8 cellular contexts compared by ENCODE assay signal in the genomic region with DNA sequence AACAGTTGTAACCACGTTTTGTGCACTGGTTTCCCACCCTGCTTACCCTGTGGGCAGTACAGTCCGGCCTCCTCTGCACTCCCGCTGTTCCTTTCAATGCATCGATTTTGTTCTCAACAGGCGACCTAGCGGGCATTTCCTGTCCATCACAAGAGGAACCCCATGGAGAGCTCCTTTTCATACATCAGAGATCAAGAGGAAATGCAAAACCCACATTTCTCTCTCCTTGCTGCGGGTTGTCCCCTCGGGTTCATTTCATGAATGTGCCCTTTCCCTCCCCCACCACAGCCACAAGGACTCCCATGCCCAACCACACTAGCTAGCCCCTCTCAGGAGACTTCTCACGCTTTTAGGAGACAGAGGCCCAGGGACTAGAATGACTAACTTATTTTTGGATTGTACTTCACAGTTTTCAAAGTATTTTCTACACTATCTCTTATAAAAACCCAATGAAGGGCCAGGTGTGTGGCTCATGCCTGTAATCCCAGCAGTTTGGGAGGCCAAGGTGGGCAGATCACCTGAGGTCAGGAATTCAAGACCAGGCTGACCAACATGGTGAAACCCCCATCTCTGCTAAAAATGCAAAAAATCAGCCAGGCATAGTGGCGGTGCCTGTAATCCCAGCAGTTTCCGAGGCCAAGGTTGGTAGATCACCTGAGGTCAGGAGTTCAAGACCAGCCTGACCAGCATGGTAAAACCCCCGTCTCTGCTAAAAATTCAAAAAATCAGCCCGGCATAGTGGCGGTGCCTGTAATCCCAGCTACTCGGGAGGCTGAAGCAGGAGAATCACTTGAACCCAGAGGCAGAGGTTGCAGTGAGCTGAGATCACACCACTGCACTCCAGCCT. TPM values are rescaled to one million over a fixed set of nuclear protein-coding genes. Genes with fewer than 3 reads are reported as not detected.
DNase-seq lines count a peak whose midpoint lies in the region; ATAC-seq, FAIRE-seq and TF ChIP-seq lines count a peak whose summit lies in the region.

No MANE protein-coding gene starts in this region.

- no peak for FAIRE-seq in frontal cortex (lab: Jason Lieb, UNC)

- ATAC-seq in GM21529 (IDR thresholded peaks at IDR 0.05; ENCODE audit: unreplicated experiment): peak; percentile 78
- ATAC-seq in HG02840 (IDR thresholded peaks at IDR 0.05; ENCODE audit: low FRiP score, unreplicated experiment): no peak

- H3K4me3 ChIP-seq in endodermal cell (ENCODE audit: low read length) (no peak overlapping the region), esophagus squamous epithelium (no peak overlapping the region)

- H3K4me3 Mint-ChIP-seq in endodermal cell: peak overlapping the region; percentile 19

- peak overlapping the region; percentile 83 for H3K27ac Mint-ChIP-seq in endodermal cell

- no peak overlapping the region for H3K9ac ChIP-seq in endodermal cell (ENCODE audit: extremely low read depth, low read length, poor library complexity, severe bottlenecking)

- peak; percentile 22 for DNase-seq in GDM1 (lab: John Stamatoyannopoulos, UW)
- DNase-seq in NCI-H1092 treated with DMSO at 0.1 percent for 48 hours (lab: John Stamatoyannopoulos, UW): peak; percentile 83
- DNase-seq in endodermal cell: peak; percentile 92
- DNase-seq in frontal cortex (ENCODE audit: low spot score in 2 of 2): no peak
- no peak for DNase-seq in esophagus squamous epithelium (lab: John Stamatoyannopoulos, UW)
- no peak for DNase-seq in HuH-7.5 (ENCODE audit: low spot score)

- peaks cover 42% of the 10 kb centered on the region for H3K4me1 Mint-ChIP-seq in endodermal cell

- H3K9me3 Mint-ChIP-seq in endodermal cell: no peaks in the 10 kb centered on the region

- H3K4me1 ChIP-seq in endodermal cell (ENCODE audit: control insufficient read depth, insufficient read depth, low read length): peaks cover 8% of the 10 kb centered on the region
- no peaks in the 10 kb centered on the region for H3K4me1 ChIP-seq in esophagus squamous epithelium

- intact Hi-C loops in esophagus squamous epithelium (cut with DNase I): no loop called here

- H3K9me3 ChIP-seq in endodermal cell (ENCODE audit: control insufficient read depth, low read length) (no peaks in the 10 kb centered on the region), esophagus squamous epithelium (no peaks in the 10 kb centered on the region)

- TF ChIP-seq POLR2A in esophagus squamous epithelium (IDR thresholded peaks at IDR 0.05): no peak

- H3K27me3 Mint-ChIP-seq in endodermal cell (ENCODE audit: insufficient read depth): peaks cover 5% of the 10 kb centered on the region

- H3K36me3 ChIP-seq in endodermal cell (ENCODE audit: control insufficient read depth, insufficient read depth, low read length): no peaks in the 10 kb centered on the region
- H3K36me3 ChIP-seq in esophagus squamous epithelium: no peaks in the 10 kb centered on the region

- peak overlapping the region; percentile 95 for H3K27ac ChIP-seq in endodermal cell (ENCODE audit: low read depth, low read length)
- H3K27ac ChIP-seq in esophagus squamous epithelium: no peak overlapping the region

- H3K27me3 ChIP-seq in endodermal cell (ENCODE audit: control insufficient read depth, insufficient read depth, low read length, poor library complexity, severe bottlenecking) (no peaks in the 10 kb centered on the region), esophagus squamous epithelium (peaks cover 0 to 26% (median 0%) of the 10 kb centered on the region in 4 donors)

- TF ChIP-seq CTCF in endodermal cell (conservative IDR thresholded peaks at IDR 0.05) (no peak), esophagus squamous epithelium (IDR thresholded peaks at IDR 0.05) (no peak)

- H3K36me3 Mint-ChIP-seq in endodermal cell (ENCODE audit: low read depth): no peaks in the 10 kb centered on the region

- 20 to 30% methylated on average over 14 to 15 of the region's 15 CpGs for WGBS in endodermal cell (ENCODE audit: insufficient coverage in 1 of 2, insufficient read length in 1 of 2), 2 experiments
- WGBS in esophagus squamous epithelium, 2 donors: 43 to 49% methylated on average over 13 of the region's 15 CpGs

RNA-seq across cellular contexts. Expression of gene ATP1A4, which starts 18.4 kb away (rescaled TPM):
- under 1 TPM; 0.55 to 0.75 TPM for total RNA-seq in endodermal cell
- 0.85 TPM for polyA plus RNA-seq in endodermal cell (2013, experiment 1 of 2)
- 0.95 TPM for polyA plus RNA-seq in endodermal cell (2013, experiment 2 of 2)
- total RNA-seq in frontal cortex: not detected
- total RNA-seq in esophagus squamous epithelium: 1 to 10 TPM in 1 of 4 donors, under 1 TPM in 1, not detected in 2; 0.19 to 1.8 TPM

RNA-seq across cellular contexts. Expression of gene CASQ1, which starts 20.6 kb away (rescaled TPM):
- under 1 TPM; 0.29 to 0.77 TPM for total RNA-seq in endodermal cell
- polyA plus RNA-seq in endodermal cell (2013, experiment 1 of 2): 0.96 TPM
- polyA plus RNA-seq in endodermal cell (2013, experiment 2 of 2): 1.0 TPM
- total RNA-seq in frontal cortex: 4.9 TPM
- under 1 TPM in 1 of 4 donors, not detected in 3; 0.95 TPM for total RNA-seq in esophagus squamous epithelium

RNA-seq across cellular contexts. Expression of gene PEA15, which starts 35.4 kb away (rescaled TPM):
- 10 to 100 TPM; 55.9 to 56.3 TPM for total RNA-seq in endodermal cell
- 393 TPM for polyA plus RNA-seq in endodermal cell (2013, experiment 1 of 2)
- 402 TPM for polyA plus RNA-seq in endodermal cell (2013, experiment 2 of 2)
- total RNA-seq in frontal cortex: 84.4 TPM
- total RNA-seq in esophagus squamous epithelium: 10 to 100 TPM; 39.1 to 86.0 (median 69.8) TPM

RNA-seq across cellular contexts. Expression of gene ATP1A2, which starts 54.2 kb away (rescaled TPM):
- total RNA-seq in endodermal cell (1 to 10 TPM; 3.0 to 3.2 TPM), frontal cortex (45.7 TPM), esophagus squamous epithelium (10 to 100 TPM in 1 of 4 donors, 1 to 10 TPM in 3; 2.2 to 32.6 (median 5.3) TPM)
- 130 TPM for polyA plus RNA-seq in endodermal cell (2013, experiment 1 of 2)
- 110 TPM for polyA plus RNA-seq in endodermal cell (2013, experiment 2 of 2)

Comparison
In these comparisons a context has a peak if more than half of its experiments do, and no peak if none do; other contexts are left out.
1. DNase-seq: peak in GDM1 (single experiment), NCI-H1092 treated with DMSO at 0.1 percent for 48 hours (single experiment) and endodermal cell (single experiment); none in frontal cortex (0 of 2), esophagus squamous epithelium (single experiment) and HuH-7.5 (single experiment).